In genomic region chr3:157872902-157873301, GRCh38 we compare ENCODE assay signal across 14 cellular contexts.
DNase-seq lines count a peak whose midpoint lies in the region.
"Had no signal": no experiment of that assay in that cellular context is flagged by ENCODE, and none has a peak within 500 bp of the region (broad histone marks: within the 10 kb centered on the region; RNA-seq: fewer than 3 reads in every experiment).

No MANE protein-coding gene starts in this region.

- DNase-seq in AG08395 (ENCODE audit: low spot score) = peak; percentile 17
- DNase-seq in DMS 273 (lab: John Stamatoyannopoulos, UW; ENCODE audit: unreplicated experiment) = peak; percentile 81
- peak; percentile 15 for DNase-seq in NCI-H226
- peak; percentile 77 for DNase-seq in fibroblast of peridontal ligament (ENCODE audit: extremely low read depth)
- no peak for DNase-seq in activated CD4-positive, alpha-beta T cell treated with anti-CD3 and anti-CD28 coated beads for 1 hour
- no peak for DNase-seq in retina
- DNase-seq in kidney tubule cell (ENCODE audit: low spot score) = no peak
- no peak for DNase-seq in cerebellar cortex (ENCODE audit: low spot score)
- DNase-seq: ACHN; CD8-positive, alpha-beta T cell; NCI-H1092; NCI-H1694 treated with DMSO at 0.1 percent for 48 hours; NCI-H526; T-helper 17 cell had no signal

Comparison
In these comparisons a context has a peak if more than half of its experiments do, and no peak if none do; other contexts are left out.
1. DNase-seq: peak in AG08395 (single experiment), DMS 273 (single experiment), NCI-H226 (single experiment) and fibroblast of peridontal ligament (single experiment); none in activated CD4-positive, alpha-beta T cell treated with anti-CD3 and anti-CD28 coated beads for 1 hour (single experiment), retina (single experiment), kidney tubule cell (single experiment) and cerebellar cortex (single experiment).